In the genomic region with DNA sequence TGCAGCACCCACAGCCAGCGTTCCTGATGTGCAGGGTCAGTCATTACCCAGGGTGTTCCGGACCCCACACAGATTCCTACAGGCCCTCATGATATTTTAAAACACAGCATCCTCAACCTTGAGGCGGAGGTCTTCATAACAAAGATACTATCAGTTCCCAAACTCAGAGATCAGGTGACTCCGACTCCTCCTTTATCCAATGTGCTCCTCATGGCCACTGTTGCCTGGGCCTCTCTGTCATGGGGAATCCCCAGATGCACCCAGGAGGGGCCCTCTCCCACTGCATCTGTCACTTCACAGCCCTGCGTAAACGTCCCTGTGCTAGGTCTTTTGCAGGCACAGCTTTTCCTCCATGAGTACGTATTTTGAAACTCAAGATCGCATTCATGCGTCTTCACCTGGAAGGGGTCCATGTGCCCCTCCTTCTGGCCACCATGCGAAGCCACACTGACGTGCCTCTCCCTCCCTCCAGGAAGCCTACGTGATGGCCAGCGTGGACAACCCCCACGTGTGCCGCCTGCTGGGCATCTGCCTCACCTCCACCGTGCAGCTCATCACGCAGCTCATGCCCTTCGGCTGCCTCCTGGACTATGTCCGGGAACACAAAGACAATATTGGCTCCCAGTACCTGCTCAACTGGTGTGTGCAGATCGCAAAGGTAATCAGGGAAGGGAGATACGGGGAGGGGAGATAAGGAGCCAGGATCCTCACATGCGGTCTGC, we compare ENCODE assay signal across 1 cellular context.
TF ChIP-seq lines count a peak whose summit lies in the region.

No MANE protein-coding gene starts in this region.

TF ChIP-seq in HepG2, 621 proteins besides CTCF, POLR2A, EP300 and RAD21 (continued from another document and continues in another):
- TF ChIP-seq KDM5B (CRISPR knock-in tag; IDR thresholded peaks at IDR 0.05; ENCODE audit: borderline replicate concordance) (no peak), ZNF282 (IDR thresholded peaks at IDR 0.05; ENCODE audit: partially characterized antibody) (no peak), ZNF44 (CRISPR knock-in tag; IDR thresholded peaks at IDR 0.05) (no peak), JUNB (CRISPR knock-in tag; IDR thresholded peaks at IDR 0.05; ENCODE audit: borderline replicate concordance) (no peak), NR2F1 (CRISPR knock-in tag; IDR thresholded peaks at IDR 0.05) (no peak), ZNF768 (CRISPR knock-in tag; IDR thresholded peaks at IDR 0.05) (peak; percentile 36; the same call in 1 of the 2 replicates), ZSCAN30 (CRISPR knock-in tag; IDR thresholded peaks at IDR 0.05) (no peak), BRD4 (CRISPR knock-in tag; IDR thresholded peaks at IDR 0.05) (0 out of 2 replicates have a peak, but pooled peaks have one; percentile 41), CBFB (CRISPR knock-in tag; IDR thresholded peaks at IDR 0.05) (no peak), MATR3 (CRISPR knock-in tag; IDR thresholded peaks at IDR 0.05) (no peak), ZNF34 (CRISPR knock-in tag; IDR thresholded peaks at IDR 0.05; ENCODE audit: borderline replicate concordance) (no peak), ERF (CRISPR knock-in tag; IDR thresholded peaks at IDR 0.05) (peak; percentile 40; the same call in 1 of the 2 replicates), ZNF878 (CRISPR knock-in tag; IDR thresholded peaks at IDR 0.05) (no peak; the same call in 1 of the 2 replicates), SIX1 (CRISPR knock-in tag; IDR thresholded peaks at IDR 0.05; ENCODE audit: borderline replicate concordance) (no peak), KLF13 (CRISPR knock-in tag; IDR thresholded peaks at IDR 0.05) (no peak), HNRNPUL1 (IDR thresholded peaks at IDR 0.05; ENCODE audit: low read depth, low read length) (no peak), ZNF570 (CRISPR knock-in tag; IDR thresholded peaks at IDR 0.05; ENCODE audit: borderline replicate concordance) (no peak), ZNF556 (CRISPR knock-in tag; IDR thresholded peaks at IDR 0.05; ENCODE audit: borderline replicate concordance) (no peak), FOXA3 (CRISPR knock-in tag; IDR thresholded peaks at IDR 0.05) (no peak), BORCS8-MEF2B (CRISPR knock-in tag; IDR thresholded peaks at IDR 0.05) (peak; percentile 34; the same call in 1 of the 2 replicates), SMAD9 (CRISPR knock-in tag; IDR thresholded peaks at IDR 0.05) (no peak), PLRG1 (conservative IDR thresholded peaks at IDR 0.05) (no peak), ZNF747 (CRISPR knock-in tag; IDR thresholded peaks at IDR 0.05; ENCODE audit: borderline replicate concordance) (0 out of 2 replicates have a peak, but pooled peaks have one; percentile 5), EED (CRISPR knock-in tag; IDR thresholded peaks at IDR 0.05) (no peak), GATAD2A (CRISPR knock-in tag; IDR thresholded peaks at IDR 0.05) (no peak), ZNF839 (CRISPR knock-in tag; IDR thresholded peaks at IDR 0.05; ENCODE audit: borderline replicate concordance) (no peak), ZNF614 (CRISPR knock-in tag; IDR thresholded peaks at IDR 0.05; ENCODE audit: borderline replicate concordance) (no peak; the same call in 1 of the 2 replicates), ZMYM2 (CRISPR knock-in tag; IDR thresholded peaks at IDR 0.05) (0 out of 2 replicates have a peak, but pooled peaks have one; percentile 47)
- TF ChIP-seq, protein P1, sequence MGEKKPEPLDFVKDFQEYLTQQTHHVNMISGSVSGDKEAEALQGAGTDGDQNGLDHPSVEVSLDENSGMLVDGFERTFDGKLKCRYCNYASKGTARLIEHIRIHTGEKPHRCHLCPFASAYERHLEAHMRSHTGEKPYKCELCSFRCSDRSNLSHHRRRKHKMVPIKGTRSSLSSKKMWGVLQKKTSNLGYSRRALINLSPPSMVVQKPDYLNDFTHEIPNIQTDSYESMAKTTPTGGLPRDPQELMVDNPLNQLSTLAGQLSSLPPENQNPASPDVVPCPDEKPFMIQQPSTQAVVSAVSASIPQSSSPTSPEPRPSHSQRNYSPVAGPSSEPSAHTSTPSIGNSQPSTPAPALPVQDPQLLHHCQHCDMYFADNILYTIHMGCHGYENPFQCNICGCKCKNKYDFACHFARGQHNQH (CRISPR knock-in tag; IDR thresholded peaks at IDR 0.05), result no peak
- TF ChIP-seq, protein P2, sequence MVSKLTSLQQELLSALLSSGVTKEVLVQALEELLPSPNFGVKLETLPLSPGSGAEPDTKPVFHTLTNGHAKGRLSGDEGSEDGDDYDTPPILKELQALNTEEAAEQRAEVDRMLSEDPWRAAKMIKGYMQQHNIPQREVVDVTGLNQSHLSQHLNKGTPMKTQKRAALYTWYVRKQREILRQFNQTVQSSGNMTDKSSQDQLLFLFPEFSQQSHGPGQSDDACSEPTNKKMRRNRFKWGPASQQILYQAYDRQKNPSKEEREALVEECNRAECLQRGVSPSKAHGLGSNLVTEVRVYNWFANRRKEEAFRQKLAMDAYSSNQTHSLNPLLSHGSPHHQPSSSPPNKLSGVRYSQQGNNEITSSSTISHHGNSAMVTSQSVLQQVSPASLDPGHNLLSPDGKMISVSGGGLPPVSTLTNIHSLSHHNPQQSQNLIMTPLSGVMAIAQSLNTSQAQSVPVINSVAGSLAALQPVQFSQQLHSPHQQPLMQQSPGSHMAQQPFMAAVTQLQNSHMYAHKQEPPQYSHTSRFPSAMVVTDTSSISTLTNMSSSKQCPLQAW (CRISPR knock-in tag; IDR thresholded peaks at IDR 0.05), result peak; percentile 49; the same call in 1 of the 2 replicates
- TF ChIP-seq, protein P3, sequence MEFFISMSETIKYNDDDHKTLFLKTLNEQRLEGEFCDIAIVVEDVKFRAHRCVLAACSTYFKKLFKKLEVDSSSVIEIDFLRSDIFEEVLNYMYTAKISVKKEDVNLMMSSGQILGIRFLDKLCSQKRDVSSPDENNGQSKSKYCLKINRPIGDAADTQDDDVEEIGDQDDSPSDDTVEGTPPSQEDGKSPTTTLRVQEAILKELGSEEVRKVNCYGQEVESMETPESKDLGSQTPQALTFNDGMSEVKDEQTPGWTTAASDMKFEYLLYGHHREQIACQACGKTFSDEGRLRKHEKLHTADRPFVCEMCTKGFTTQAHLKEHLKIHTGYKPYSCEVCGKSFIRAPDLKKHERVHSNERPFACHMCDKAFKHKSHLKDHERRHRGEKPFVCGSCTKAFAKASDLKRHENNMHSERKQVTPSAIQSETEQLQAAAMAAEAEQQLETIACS (CRISPR knock-in tag; IDR thresholded peaks at IDR 0.05), result no peak
- TF ChIP-seq, protein P4, sequence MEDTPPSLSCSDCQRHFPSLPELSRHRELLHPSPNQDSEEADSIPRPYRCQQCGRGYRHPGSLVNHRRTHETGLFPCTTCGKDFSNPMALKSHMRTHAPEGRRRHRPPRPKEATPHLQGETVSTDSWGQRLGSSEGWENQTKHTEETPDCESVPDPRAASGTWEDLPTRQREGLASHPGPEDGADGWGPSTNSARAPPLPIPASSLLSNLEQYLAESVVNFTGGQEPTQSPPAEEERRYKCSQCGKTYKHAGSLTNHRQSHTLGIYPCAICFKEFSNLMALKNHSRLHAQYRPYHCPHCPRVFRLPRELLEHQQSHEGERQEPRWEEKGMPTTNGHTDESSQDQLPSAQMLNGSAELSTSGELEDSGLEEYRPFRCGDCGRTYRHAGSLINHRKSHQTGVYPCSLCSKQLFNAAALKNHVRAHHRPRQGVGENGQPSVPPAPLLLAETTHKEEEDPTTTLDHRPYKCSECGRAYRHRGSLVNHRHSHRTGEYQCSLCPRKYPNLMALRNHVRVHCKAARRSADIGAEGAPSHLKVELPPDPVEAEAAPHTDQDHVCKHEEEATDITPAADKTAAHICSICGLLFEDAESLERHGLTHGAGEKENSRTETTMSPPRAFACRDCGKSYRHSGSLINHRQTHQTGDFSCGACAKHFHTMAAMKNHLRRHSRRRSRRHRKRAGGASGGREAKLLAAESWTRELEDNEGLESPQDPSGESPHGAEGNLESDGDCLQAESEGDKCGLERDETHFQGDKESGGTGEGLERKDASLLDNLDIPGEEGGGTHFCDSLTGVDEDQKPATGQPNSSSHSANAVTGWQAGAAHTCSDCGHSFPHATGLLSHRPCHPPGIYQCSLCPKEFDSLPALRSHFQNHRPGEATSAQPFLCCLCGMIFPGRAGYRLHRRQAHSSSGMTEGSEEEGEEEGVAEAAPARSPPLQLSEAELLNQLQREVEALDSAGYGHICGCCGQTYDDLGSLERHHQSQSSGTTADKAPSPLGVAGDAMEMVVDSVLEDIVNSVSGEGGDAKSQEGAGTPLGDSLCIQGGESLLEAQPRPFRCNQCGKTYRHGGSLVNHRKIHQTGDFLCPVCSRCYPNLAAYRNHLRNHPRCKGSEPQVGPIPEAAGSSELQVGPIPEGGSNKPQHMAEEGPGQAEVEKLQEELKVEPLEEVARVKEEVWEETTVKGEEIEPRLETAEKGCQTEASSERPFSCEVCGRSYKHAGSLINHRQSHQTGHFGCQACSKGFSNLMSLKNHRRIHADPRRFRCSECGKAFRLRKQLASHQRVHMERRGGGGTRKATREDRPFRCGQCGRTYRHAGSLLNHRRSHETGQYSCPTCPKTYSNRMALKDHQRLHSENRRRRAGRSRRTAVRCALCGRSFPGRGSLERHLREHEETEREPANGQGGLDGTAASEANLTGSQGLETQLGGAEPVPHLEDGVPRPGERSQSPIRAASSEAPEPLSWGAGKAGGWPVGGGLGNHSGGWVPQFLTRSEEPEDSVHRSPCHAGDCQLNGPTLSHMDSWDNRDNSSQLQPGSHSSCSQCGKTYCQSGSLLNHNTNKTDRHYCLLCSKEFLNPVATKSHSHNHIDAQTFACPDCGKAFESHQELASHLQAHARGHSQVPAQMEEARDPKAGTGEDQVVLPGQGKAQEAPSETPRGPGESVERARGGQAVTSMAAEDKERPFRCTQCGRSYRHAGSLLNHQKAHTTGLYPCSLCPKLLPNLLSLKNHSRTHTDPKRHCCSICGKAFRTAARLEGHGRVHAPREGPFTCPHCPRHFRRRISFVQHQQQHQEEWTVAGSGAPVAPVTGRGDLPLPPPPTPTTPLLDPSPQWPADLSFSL (CRISPR knock-in tag; IDR thresholded peaks at IDR 0.05), result no peak
- TF ChIP-seq, protein P5, sequence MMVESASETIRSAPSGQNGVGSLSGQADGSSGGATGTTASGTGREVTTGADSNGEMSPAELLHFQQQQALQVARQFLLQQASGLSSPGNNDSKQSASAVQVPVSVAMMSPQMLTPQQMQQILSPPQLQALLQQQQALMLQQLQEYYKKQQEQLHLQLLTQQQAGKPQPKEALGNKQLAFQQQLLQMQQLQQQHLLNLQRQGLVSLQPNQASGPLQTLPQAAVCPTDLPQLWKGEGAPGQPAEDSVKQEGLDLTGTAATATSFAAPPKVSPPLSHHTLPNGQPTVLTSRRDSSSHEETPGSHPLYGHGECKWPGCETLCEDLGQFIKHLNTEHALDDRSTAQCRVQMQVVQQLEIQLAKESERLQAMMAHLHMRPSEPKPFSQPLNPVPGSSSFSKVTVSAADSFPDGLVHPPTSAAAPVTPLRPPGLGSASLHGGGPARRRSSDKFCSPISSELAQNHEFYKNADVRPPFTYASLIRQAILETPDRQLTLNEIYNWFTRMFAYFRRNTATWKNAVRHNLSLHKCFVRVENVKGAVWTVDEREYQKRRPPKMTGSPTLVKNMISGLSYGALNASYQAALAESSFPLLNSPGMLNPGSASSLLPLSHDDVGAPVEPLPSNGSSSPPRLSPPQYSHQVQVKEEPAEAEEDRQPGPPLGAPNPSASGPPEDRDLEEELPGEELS (CRISPR knock-in tag; IDR thresholded peaks at IDR 0.05), result peak; percentile 61; the same call in 1 of the 2 replicates
- TF ChIP-seq, protein P6, sequence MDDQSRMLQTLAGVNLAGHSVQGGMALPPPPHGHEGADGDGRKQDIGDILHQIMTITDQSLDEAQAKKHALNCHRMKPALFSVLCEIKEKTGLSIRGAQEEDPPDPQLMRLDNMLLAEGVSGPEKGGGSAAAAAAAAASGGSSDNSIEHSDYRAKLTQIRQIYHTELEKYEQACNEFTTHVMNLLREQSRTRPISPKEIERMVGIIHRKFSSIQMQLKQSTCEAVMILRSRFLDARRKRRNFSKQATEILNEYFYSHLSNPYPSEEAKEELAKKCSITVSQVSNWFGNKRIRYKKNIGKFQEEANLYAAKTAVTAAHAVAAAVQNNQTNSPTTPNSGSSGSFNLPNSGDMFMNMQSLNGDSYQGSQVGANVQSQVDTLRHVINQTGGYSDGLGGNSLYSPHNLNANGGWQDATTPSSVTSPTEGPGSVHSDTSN (CRISPR knock-in tag; IDR thresholded peaks at IDR 0.05; ENCODE audit: borderline replicate concordance), result no peak
- TF ChIP-seq, protein P7, sequence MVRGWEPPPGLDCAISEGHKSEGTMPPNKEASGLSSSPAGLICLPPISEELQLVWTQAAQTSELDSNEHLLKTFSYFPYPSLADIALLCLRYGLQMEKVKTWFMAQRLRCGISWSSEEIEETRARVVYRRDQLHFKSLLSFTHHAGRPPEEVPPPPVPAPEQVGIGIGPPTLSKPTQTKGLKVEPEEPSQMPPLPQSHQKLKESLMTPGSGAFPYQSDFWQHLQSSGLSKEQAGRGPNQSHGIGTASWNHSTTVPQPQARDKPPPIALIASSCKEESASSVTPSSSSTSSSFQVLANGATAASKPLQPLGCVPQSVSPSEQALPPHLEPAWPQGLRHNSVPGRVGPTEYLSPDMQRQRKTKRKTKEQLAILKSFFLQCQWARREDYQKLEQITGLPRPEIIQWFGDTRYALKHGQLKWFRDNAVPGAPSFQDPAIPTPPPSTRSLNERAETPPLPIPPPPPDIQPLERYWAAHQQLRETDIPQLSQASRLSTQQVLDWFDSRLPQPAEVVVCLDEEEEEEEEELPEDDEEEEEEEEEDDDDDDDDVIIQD (CRISPR knock-in tag; IDR thresholded peaks at IDR 0.05; ENCODE audit: low read depth), result no peak
- TF ChIP-seq, protein P8, sequence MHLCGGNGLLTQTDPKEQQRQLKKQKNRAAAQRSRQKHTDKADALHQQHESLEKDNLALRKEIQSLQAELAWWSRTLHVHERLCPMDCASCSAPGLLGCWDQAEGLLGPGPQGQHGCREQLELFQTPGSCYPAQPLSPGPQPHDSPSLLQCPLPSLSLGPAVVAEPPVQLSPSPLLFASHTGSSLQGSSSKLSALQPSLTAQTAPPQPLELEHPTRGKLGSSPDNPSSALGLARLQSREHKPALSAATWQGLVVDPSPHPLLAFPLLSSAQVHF (CRISPR knock-in tag; IDR thresholded peaks at IDR 0.05), result no peak; the same call in 1 of the 2 replicates
- TF ChIP-seq, protein P9, sequence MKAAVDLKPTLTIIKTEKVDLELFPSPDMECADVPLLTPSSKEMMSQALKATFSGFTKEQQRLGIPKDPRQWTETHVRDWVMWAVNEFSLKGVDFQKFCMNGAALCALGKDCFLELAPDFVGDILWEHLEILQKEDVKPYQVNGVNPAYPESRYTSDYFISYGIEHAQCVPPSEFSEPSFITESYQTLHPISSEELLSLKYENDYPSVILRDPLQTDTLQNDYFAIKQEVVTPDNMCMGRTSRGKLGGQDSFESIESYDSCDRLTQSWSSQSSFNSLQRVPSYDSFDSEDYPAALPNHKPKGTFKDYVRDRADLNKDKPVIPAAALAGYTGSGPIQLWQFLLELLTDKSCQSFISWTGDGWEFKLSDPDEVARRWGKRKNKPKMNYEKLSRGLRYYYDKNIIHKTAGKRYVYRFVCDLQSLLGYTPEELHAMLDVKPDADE (CRISPR knock-in tag; IDR thresholded peaks at IDR 0.05), result no peak
- TF ChIP-seq, protein P10, sequence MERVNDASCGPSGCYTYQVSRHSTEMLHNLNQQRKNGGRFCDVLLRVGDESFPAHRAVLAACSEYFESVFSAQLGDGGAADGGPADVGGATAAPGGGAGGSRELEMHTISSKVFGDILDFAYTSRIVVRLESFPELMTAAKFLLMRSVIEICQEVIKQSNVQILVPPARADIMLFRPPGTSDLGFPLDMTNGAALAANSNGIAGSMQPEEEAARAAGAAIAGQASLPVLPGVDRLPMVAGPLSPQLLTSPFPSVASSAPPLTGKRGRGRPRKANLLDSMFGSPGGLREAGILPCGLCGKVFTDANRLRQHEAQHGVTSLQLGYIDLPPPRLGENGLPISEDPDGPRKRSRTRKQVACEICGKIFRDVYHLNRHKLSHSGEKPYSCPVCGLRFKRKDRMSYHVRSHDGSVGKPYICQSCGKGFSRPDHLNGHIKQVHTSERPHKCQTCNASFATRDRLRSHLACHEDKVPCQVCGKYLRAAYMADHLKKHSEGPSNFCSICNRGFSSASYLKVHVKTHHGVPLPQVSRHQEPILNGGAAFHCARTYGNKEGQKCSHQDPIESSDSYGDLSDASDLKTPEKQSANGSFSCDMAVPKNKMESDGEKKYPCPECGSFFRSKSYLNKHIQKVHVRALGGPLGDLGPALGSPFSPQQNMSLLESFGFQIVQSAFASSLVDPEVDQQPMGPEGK (CRISPR knock-in tag; IDR thresholded peaks at IDR 0.05), result 0 out of 2 replicates have a peak, but pooled peaks have one; percentile 16
